ENCODE assay signal across 8 cellular contexts in genomic region chr15:33737687-33738606, GRCh38.
DNase-seq lines count a peak whose midpoint lies in the region; ATAC-seq and TF ChIP-seq lines count a peak whose summit lies in the region.

No MANE protein-coding gene starts in this region.

- peaks cover 17% of the 10 kb centered on the region for H3K4me1 Mint-ChIP-seq in HFFc6 (ENCODE audit: low read depth)

- DNase-seq in COR-L47 (lab: John Stamatoyannopoulos, UW) = peak; percentile 10
- DNase-seq in HFFc6 = peak; percentile 20
- DNase-seq in RWPE1 (ENCODE audit: low spot score) = peak; percentile 72
- DNase-seq in cerebellar cortex (ENCODE audit: low spot score) = peak; percentile 34
- DNase-seq in left lobe of liver (ENCODE audit: low spot score) = no peak
- no peak for DNase-seq in thoracic aorta (ENCODE audit: low spot score)
- no peak for DNase-seq in GDM1 (lab: John Stamatoyannopoulos, UW)

- no peak overlapping the region for H3K27ac Mint-ChIP-seq in HFFc6

- no peaks in the 10 kb centered on the region for H3K27me3 ChIP-seq in thoracic aorta (replicated peaks; ENCODE audit: insufficient read depth)

- ATAC-seq in left lobe of liver = peak; percentile 88
- ATAC-seq in thoracic aorta (ENCODE audit: insufficient number of reproducible peaks, low FRiP score, low read depth) = no peak
- no peak for ATAC-seq in GM18873 (IDR thresholded peaks at IDR 0.05; ENCODE audit: low FRiP score, unreplicated experiment)

- H3K36me3 Mint-ChIP-seq in HFFc6 (ENCODE audit: low read depth) = no peaks in the 10 kb centered on the region

- no peaks in the 10 kb centered on the region for H3K4me1 ChIP-seq in thoracic aorta (ENCODE audit: control insufficient read depth in 1 of 2, low read depth in 2 of 2)

- peak; percentile 94 for TF ChIP-seq CTCF in HFFc6 (IDR thresholded peaks at IDR 0.05)
- peak; percentile 89 for TF ChIP-seq CTCF in RWPE1 (conservative IDR thresholded peaks at IDR 0.05; ENCODE audit: low read depth)
- peak; percentile 63 for TF ChIP-seq CTCF in thoracic aorta (IDR thresholded peaks at IDR 0.05)

- H3K9me3 Mint-ChIP-seq in HFFc6 = no peaks in the 10 kb centered on the region

- no peaks in the 10 kb centered on the region for H3K9me3 ChIP-seq in thoracic aorta

- H3K4me3 Mint-ChIP-seq in HFFc6 = peak overlapping the region; percentile 55

- H3K27ac ChIP-seq in RWPE1 = no peak overlapping the region
- no peak overlapping the region for H3K27ac ChIP-seq in thoracic aorta

- H3K4me3 ChIP-seq in thoracic aorta = no peak overlapping the region

- H3K27me3 Mint-ChIP-seq in HFFc6 (ENCODE audit: insufficient read depth) = peaks cover 7% of the 10 kb centered on the region

- POLR2A ChIA-PET in RWPE1 (lab: Yijun Ruan, JAX; ENCODE audit: low non-redundant PET) = no interaction called here

- H3K36me3 ChIP-seq in thoracic aorta = no peaks in the 10 kb centered on the region

- CTCF ChIA-PET in RWPE1 (lab: Yijun Ruan, JAX) = interaction anchor here (0.6 to 1.5 kb wide), 14 partner anchors 12 to 1094 kb away, joined by 3 to 7 read pairs (median 3); no protein-coding TSS in a partner anchor

Comparison
In these comparisons a context has a peak if more than half of its experiments do, and no peak if none do; other contexts are left out.
1. DNase-seq: peak in COR-L47 (single experiment), HFFc6 (single experiment), RWPE1 (single experiment) and cerebellar cortex (single experiment); none in left lobe of liver (single experiment), thoracic aorta (single experiment) and GDM1 (single experiment).
2. Peak in every context shown above with its lines, with median percentiles within 50 percentile points of each other: CTCF ChIP-seq.